9 cellular contexts compared by ENCODE assay signal in genomic region chr10:79380125-79380917, GRCh38. TPM values are rescaled to one million over a fixed set of nuclear protein-coding genes. Genes with fewer than 3 reads are reported as not detected.
A peak's percentile ranks its signal among the peaks of the same experiment; 100 is the strongest.
DNase-seq lines count a peak whose midpoint lies in the region; ATAC-seq and TF ChIP-seq lines count a peak whose summit lies in the region.
"Had no signal": no experiment of that assay in that cellular context is flagged by ENCODE, and none has a peak within 500 bp of the region (broad histone marks: within the 10 kb centered on the region; RNA-seq: fewer than 3 reads in every experiment).

No MANE protein-coding gene starts in this region.

- TF ChIP-seq RAD21 in IMR-90 (IDR thresholded peaks at IDR 0.05; ENCODE audit: low read length), result no peak

- peak overlapping the region; percentile 30; the same call in 1 of the 2 replicates for H2BK20ac ChIP-seq in IMR-90 (ENCODE audit: low read depth, low read length)

- H2AK5ac ChIP-seq in IMR-90 (ENCODE audit: low read depth, low read length), result peak overlapping the region; percentile 92

- H4K8ac ChIP-seq in IMR-90 (ENCODE audit: low read depth in 2 of 2, low read length in 2 of 2), result peak overlapping the region; percentile 61 to 94; a peak in 3 of 4 replicates

- H4K5ac ChIP-seq in IMR-90 (ENCODE audit: low read depth, low read length), result peak overlapping the region; percentile 37; the same call in 1 of the 2 replicates

- TF ChIP-seq POLR2A in IMR-90 (IDR thresholded peaks at IDR 0.05; ENCODE audit: low read depth, low read length) (no peak), breast epithelium (IDR thresholded peaks at IDR 0.05) (no peak)

- ATAC-seq in IMR-90 (ENCODE audit: low read depth) (peak; percentile 5; the same call in 1 of the 2 replicates), HG03139 (IDR thresholded peaks at IDR 0.05; ENCODE audit: unreplicated experiment) (no peak)

- peak overlapping the region; percentile 52; the same call in 1 of the 2 replicates for H3K23ac ChIP-seq in IMR-90 (ENCODE audit: low read depth, low read length)

- intact Hi-C loops in IMR-90 (cut with micrococcal nuclease) (no loop called here), breast epithelium (cut with DNase I; ENCODE audit: low total_unique reads) (no loop called here)

- in situ Hi-C loops in IMR-90 (cut with MboI; ENCODE audit: low sequenced_read_pairs), result loop anchor here (25.0 kb wide), 1 partner anchor 107 kb away; no protein-coding TSS in a partner anchor

- no peaks in the 10 kb centered on the region for H3K27me3 ChIP-seq in IMR-90 (ENCODE audit: control insufficient read depth, insufficient read depth, low read length)
- no peaks in the 10 kb centered on the region for H3K27me3 ChIP-seq in breast epithelium

- H3K4me3 ChIP-seq in IMR-90 (ENCODE audit: insufficient read depth, low read depth, low read length), result no peak overlapping the region
- peak overlapping the region in 1 of 3 donors; percentile 40 for H3K4me3 ChIP-seq in breast epithelium

- CTCF ChIA-PET in IMR-90 (lab: Yijun Ruan, JAX), result no interaction called here

- H4K20me1 ChIP-seq in IMR-90 (ENCODE audit: insufficient read depth, low read length), result no peaks in the 10 kb centered on the region

- peak overlapping the region; percentile 94 for H2BK120ac ChIP-seq in IMR-90 (ENCODE audit: low read depth, low read length)

- no peak overlapping the region for H3K18ac ChIP-seq in IMR-90 (ENCODE audit: low read depth, low read length)

- H3K27ac ChIP-seq in IMR-90 (ENCODE audit: insufficient read depth, low read length) (peak overlapping the region; percentile 79), breast epithelium (peak overlapping the region; percentile 68 to 94), substantia nigra (ENCODE audit: low read depth, low read length, poor library complexity, severe bottlenecking) (peak overlapping the region; percentile 63)

- H3K36me3 ChIP-seq in IMR-90 (ENCODE audit: control insufficient read depth, insufficient read depth, low read length), result peaks cover 13% of the 10 kb centered on the region; the same call in 1 of the 2 replicates
- H3K36me3 ChIP-seq in breast epithelium, result no peaks in the 10 kb centered on the region

- H3K4me2 ChIP-seq in IMR-90 (ENCODE audit: low read depth, low read length), result no peak overlapping the region

- TF ChIP-seq CTCF in IMR-90 (conservative IDR thresholded peaks at IDR 0.05; ENCODE audit: low read depth, low read length), result no peak
- TF ChIP-seq CTCF in breast epithelium (IDR thresholded peaks at IDR 0.05), result no peak

- H2AK9ac ChIP-seq in IMR-90 (replicated peaks; ENCODE audit: low read depth, low read length, poor library complexity), result peak overlapping the region; percentile 83

- H3K9me1 ChIP-seq in IMR-90 (ENCODE audit: insufficient read depth, low read length), result peaks cover 25% of the 10 kb centered on the region

- peak overlapping the region; percentile 64 for H2AFZ ChIP-seq in IMR-90 (replicated peaks; ENCODE audit: low read length, poor library complexity)

- no TSS peak for BruUV-seq in IMR-90 (replicated peaks; lab: Mats Ljungman, UMichigan)

- no peaks in the 10 kb centered on the region for H3K9me3 ChIP-seq in IMR-90 (ENCODE audit: control insufficient read depth, insufficient read depth, low read length)
- H3K9me3 ChIP-seq in breast epithelium, result no peaks in the 10 kb centered on the region

- 100% methylated on average over 1 of the region's 14 CpGs; no CpG with 5 or more reads in 1 of the 2 experiments for WGBS in IMR-90 (ENCODE audit: extremely low coverage in 2 of 2, insufficient read length in 1 of 2), 2 experiments

- H3K9ac ChIP-seq in IMR-90 (ENCODE audit: low read depth, low read length), result no peak overlapping the region

- H2BK15ac ChIP-seq in IMR-90 (ENCODE audit: low read depth, low read length), result peak overlapping the region; percentile 76; the same call in 1 of the 3 replicates

- POLR2A ChIA-PET in IMR-90 (lab: Charles Lee; ENCODE audit: unreplicated experiment), result interaction anchor here (0.6 kb wide), 1 partner anchor 685 kb away, joined by 3 read pairs; no protein-coding TSS in a partner anchor

- dilution Hi-C loops in IMR-90 (cut with HindIII; ENCODE audit: low sequenced_read_pairs, unreplicated experiment), result no loop called here

- H3K79me1 ChIP-seq in IMR-90 (ENCODE audit: low read depth in 1 of 2, low read length in 2 of 2), result peaks cover 3 to 18% of the 10 kb centered on the region in 2 experiments; a peak in 1 of 4 replicates

- H2BK5ac ChIP-seq in IMR-90 (ENCODE audit: low read depth, low read length, poor library complexity, severe bottlenecking), result peak overlapping the region; percentile 31

- DNase-seq in IMR-90, result peak; percentile 44
- peak in 1 of 2 donors; percentile 37 for DNase-seq in breast epithelium (ENCODE audit: low spot score in 2 of 2)
- DNase-seq in kidney tubule cell (ENCODE audit: low spot score), result peak; percentile 19
- peak in 1 of 49 donors; percentile 62 for DNase-seq in substantia nigra (lab: John Stamatoyannopoulos, UW)
- no peak for DNase-seq in stimulated activated naive CD4-positive, alpha-beta T cell treated with Interleukin-2 at 50 U/mL for 16 hours (lab: John Stamatoyannopoulos, UW)
- no peak for DNase-seq in NCI-H446 (lab: John Stamatoyannopoulos, UW)
- DNase-seq in stimulated activated CD4-positive, alpha-beta T cell treated with anti-CD3 and anti-CD28 coated beads, Interleukin-2, amount 100 ng/mL, for 48 hours, result no peak
- DNase-seq: activated CD4-positive, alpha-beta T cell treated with anti-CD3 and anti-CD28 coated beads, Interleukin-2, amount 50 U/mL, for 1 hour had no signal

- H3K4me1 ChIP-seq in IMR-90 (ENCODE audit: control insufficient read depth, insufficient read depth, low read length) (peaks cover 33% of the 10 kb centered on the region), breast epithelium (no peaks in the 10 kb centered on the region)

- peak overlapping the region; percentile 84 for H3K4ac ChIP-seq in IMR-90 (ENCODE audit: low read depth, low read length)

- H3K14ac ChIP-seq in IMR-90 (replicated peaks; ENCODE audit: low read depth, low read length), result peak overlapping the region; percentile 64; the same call in 1 of the 2 replicates

- H4K91ac ChIP-seq in IMR-90 (ENCODE audit: insufficient read depth, low read depth, low read length), result peak overlapping the region; percentile 95

- no peak overlapping the region for H3K56ac ChIP-seq in IMR-90 (ENCODE audit: extremely low read depth, insufficient read depth, low read length)

TF ChIP-seq in IMR-90, 13 proteins besides CTCF, POLR2A, EP300 and RAD21:
- TF ChIP-seq FOS (IDR thresholded peaks at IDR 0.05; ENCODE audit: low read depth, low read length) (no peak), ELK1 (IDR thresholded peaks at IDR 0.05; ENCODE audit: borderline replicate concordance, low read depth, low read length) (peak; percentile 86; the same call in 1 of the 2 replicates), MAZ (IDR thresholded peaks at IDR 0.05; ENCODE audit: borderline replicate concordance, low read depth, low read length) (no peak), RCOR1 (IDR thresholded peaks at IDR 0.05; ENCODE audit: insufficient replicate concordance, low read length) (no peak), MXI1 (IDR thresholded peaks at IDR 0.05; ENCODE audit: borderline replicate concordance, low read depth, low read length) (no peak), NFE2L2 (IDR thresholded peaks at IDR 0.05; ENCODE audit: low read depth, low read length) (no peak), CHD1 (IDR thresholded peaks at IDR 0.05; ENCODE audit: low read depth, low read length) (no peak), USF2 (IDR thresholded peaks at IDR 0.05; ENCODE audit: low read depth, low read length) (no peak), BHLHE40 (IDR thresholded peaks at IDR 0.05; ENCODE audit: low read depth, low read length) (no peak), CEBPB (IDR thresholded peaks at IDR 0.05; ENCODE audit: low read depth, low read length) (peak; percentile 62), SMC3 (IDR thresholded peaks at IDR 0.05; ENCODE audit: low read depth, low read length) (no peak), RFX5 (IDR thresholded peaks at IDR 0.05; ENCODE audit: low read depth, low read length) (no peak), MAFK (IDR thresholded peaks at IDR 0.05; ENCODE audit: low read depth, low read length) (no peak)

RNA-seq across cellular contexts. Expression of gene PPIF, which starts 33.1 kb away (rescaled TPM):
- total RNA-seq in IMR-90 (2012; rRNA removed) (29.2 and 29.7 TPM in 2 replicates), breast epithelium (10 to 100 TPM; 16.0 to 39.3 (median 30.7) TPM)
- polyA plus RNA-seq in IMR-90 (2012; rRNA removed), result 127 and 130 TPM in 2 replicates
- 113 and 150 TPM in 2 replicates for polyA plus RNA-seq in IMR-90 (2012; cell fraction: cytosol; rRNA removed)
- polyA plus RNA-seq in IMR-90 (2012; cell fraction: nucleus; rRNA removed; ENCODE audit: low replicate concordance), result 205 and 248 TPM in 2 replicates

Comparison
In these comparisons a context has a peak if more than half of its experiments do, and no peak if none do; other contexts are left out.
1. DNase-seq: peak in IMR-90 (single experiment) and kidney tubule cell (single experiment); none in stimulated activated naive CD4-positive, alpha-beta T cell treated with Interleukin-2 at 50 U/mL for 16 hours (single experiment), NCI-H446 (0 of 2) and stimulated activated CD4-positive, alpha-beta T cell treated with anti-CD3 and anti-CD28 coated beads, Interleukin-2, amount 100 ng/mL, for 48 hours (0 of 2).
2. Peak in every context shown above with its lines, with median percentiles within 50 percentile points of each other: H3K27ac ChIP-seq.